In the genomic region with DNA sequence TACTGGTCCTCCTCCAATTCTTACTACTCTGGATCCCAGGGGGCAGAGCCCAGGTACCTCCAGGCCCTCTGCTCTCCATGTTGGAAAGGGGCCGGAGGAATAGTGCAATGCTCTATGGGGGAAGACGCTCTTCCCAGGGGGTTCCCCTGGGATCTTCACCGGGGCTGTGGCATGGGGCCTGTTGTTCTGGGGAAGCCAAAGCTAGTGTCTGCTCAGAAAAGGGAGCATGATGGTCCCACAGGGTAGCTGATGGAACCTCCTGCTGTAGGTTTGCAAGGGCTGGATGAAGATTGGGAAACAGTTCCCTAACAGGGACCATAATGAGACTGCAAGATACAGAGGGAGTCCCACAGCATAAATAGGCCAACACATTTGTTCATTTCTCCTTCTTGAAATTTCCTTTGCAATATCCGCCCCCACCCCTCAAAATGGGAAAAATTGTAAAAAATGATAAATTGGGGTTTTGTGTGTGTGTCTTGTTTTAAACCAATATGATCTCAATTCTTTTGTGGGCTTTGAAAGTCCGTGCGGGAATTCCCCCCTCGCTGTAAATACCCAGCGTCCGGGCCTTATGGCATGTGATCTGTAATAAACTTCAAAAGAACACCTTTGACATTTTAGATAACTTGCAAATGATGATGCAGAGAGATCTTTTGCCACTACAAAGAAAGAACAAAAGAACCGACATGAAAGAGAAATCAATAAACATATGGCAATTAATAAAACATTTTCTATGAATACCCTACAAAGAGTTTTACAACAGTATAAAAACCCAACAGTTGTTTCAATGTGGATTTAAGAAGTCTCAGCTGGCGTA, we compare ENCODE assay signal across 17 cellular contexts.
A peak's percentile ranks its signal among the peaks of the same experiment; 100 is the strongest.
DNase-seq lines count a peak whose midpoint lies in the region; TF ChIP-seq lines count a peak whose summit lies in the region.
"Had no signal": no experiment of that assay in that cellular context is flagged by ENCODE, and none has a peak within 500 bp of the region (broad histone marks: within the 10 kb centered on the region; RNA-seq: fewer than 3 reads in every experiment).

No MANE protein-coding gene starts in this region.

- H3K4me3 Mint-ChIP-seq in Caco-2 (ENCODE audit: unreplicated experiment) = peak overlapping the region; percentile 28
- H3K4me3 Mint-ChIP-seq: CD4-positive, CD25-positive, alpha-beta regulatory T cell; CD8-positive, alpha-beta memory T cell; GM23338 had no signal

- TF ChIP-seq CTCF in Caco-2 (IDR thresholded peaks at IDR 0.05; ENCODE audit: insufficient read depth in 1 of 2, low read depth in 1 of 2, low read length in 1 of 2, severe bottlenecking in 1 of 2, unreplicated experiment in 1 of 2) = no peak
- no peak for TF ChIP-seq CTCF in esophagus muscularis mucosa (IDR thresholded peaks at IDR 0.05)
- no peak for TF ChIP-seq CTCF in sigmoid colon (IDR thresholded peaks at IDR 0.05)
- TF ChIP-seq CTCF in MM.1S (IDR thresholded peaks at IDR 0.05; ENCODE audit: low read length) = no peak

- peaks cover 6% of the 10 kb centered on the region for H3K36me3 Mint-ChIP-seq in Caco-2 (ENCODE audit: insufficient read depth, unreplicated experiment)
- H3K36me3 Mint-ChIP-seq: CD4-positive, CD25-positive, alpha-beta regulatory T cell; CD8-positive, alpha-beta memory T cell had no signal

- peaks cover 29% of the 10 kb centered on the region for H3K4me1 Mint-ChIP-seq in Caco-2 (ENCODE audit: low read depth, unreplicated experiment)
- H3K4me1 Mint-ChIP-seq: CD4-positive, CD25-positive, alpha-beta regulatory T cell; CD8-positive, alpha-beta memory T cell; GM23338 had no signal

- H3K27me3 Mint-ChIP-seq in Caco-2 (ENCODE audit: insufficient read depth, unreplicated experiment) = no peaks in the 10 kb centered on the region
- H3K27me3 Mint-ChIP-seq: CD4-positive, CD25-positive, alpha-beta regulatory T cell had no signal

- TF ChIP-seq POLR2A in esophagus muscularis mucosa (IDR thresholded peaks at IDR 0.05; ENCODE audit: low read depth) = no peak
- TF ChIP-seq POLR2A in sigmoid colon (IDR thresholded peaks at IDR 0.05) = no peak

- no peak overlapping the region for H3K4me2 ChIP-seq in MM.1S (ENCODE audit: low read depth, low read length)
- H3K4me2 ChIP-seq: GM23338 had no signal

- 84% methylated on average over 11 of the region's 11 CpGs for WGBS in esophagus muscularis mucosa
- WGBS in sigmoid colon, 2 donors = 44 to 76% methylated on average over 11 of the region's 11 CpGs

- no peak overlapping the region for H3K27ac ChIP-seq in esophagus muscularis mucosa (replicated peaks in 1 of 4)
- H3K27ac ChIP-seq in sigmoid colon = no peak overlapping the region
- H3K27ac ChIP-seq in MM.1S (ENCODE audit: low read length) = no peak overlapping the region
- H3K27ac ChIP-seq: HL-60 had no signal

- H3K9me2 ChIP-seq in MM.1S (replicated peaks; ENCODE audit: insufficient read depth, low read length) = no peaks in the 10 kb centered on the region

- no TSS peak for BruUV-seq in Caco-2 (replicated peaks; lab: Mats Ljungman, UMichigan)

- H3F3A ChIP-seq in MM.1S (ENCODE audit: insufficient read depth, low read length) = no peaks in the 10 kb centered on the region

- peak overlapping the region; percentile 79 for H3K27ac Mint-ChIP-seq in Caco-2 (ENCODE audit: unreplicated experiment)
- H3K27ac Mint-ChIP-seq: CD8-positive, alpha-beta memory T cell; GM23338 had no signal

- POLR2A ChIA-PET in Caco-2 (lab: Charles Lee) = no interaction called here

- H3K36me3 ChIP-seq in Caco-2 (ENCODE audit: control insufficient read depth, insufficient read depth, low read length) (no peaks in the 10 kb centered on the region), esophagus muscularis mucosa (no peaks in the 10 kb centered on the region), sigmoid colon (no peaks in the 10 kb centered on the region), MM.1S (replicated peaks; ENCODE audit: insufficient read depth, low read length) (no peaks in the 10 kb centered on the region)
- H3K36me3 ChIP-seq: BE2C had no signal

- TF ChIP-seq EP300 in esophagus muscularis mucosa (IDR thresholded peaks at IDR 0.05) (no peak), sigmoid colon (IDR thresholded peaks at IDR 0.05) (no peak)

- no peaks in the 10 kb centered on the region for H3K9me3 Mint-ChIP-seq in Caco-2 (ENCODE audit: unreplicated experiment)
- H3K9me3 Mint-ChIP-seq: CD4-positive, CD25-positive, alpha-beta regulatory T cell; CD8-positive, alpha-beta memory T cell; GM23338 had no signal

- DNase-seq in Caco-2 (peak; percentile 71 to 74), SW480 (ENCODE audit: low spot score) (peak; percentile 93), esophagus muscularis mucosa (ENCODE audit: extremely low spot score) (peak; percentile 66), sigmoid colon (peak; percentile 22), SHP77 (lab: John Stamatoyannopoulos, UW) (no peak), MM.1S (no peak), MV-4-11 (lab: John Stamatoyannopoulos, UW) (no peak)
- DNase-seq: ACHN; BE2C; C1 segment of cervical spinal cord; CD4-positive, CD25-positive, alpha-beta regulatory T cell; CD8-positive, alpha-beta memory T cell; DMS79 treated with DMSO at 0.1 percent for 48 hours; GF-D8; HCEC 1CT had no signal

- no peaks in the 10 kb centered on the region for H3K9me3 ChIP-seq in Caco-2
- no peaks in the 10 kb centered on the region for H3K9me3 ChIP-seq in esophagus muscularis mucosa
- no peaks in the 10 kb centered on the region for H3K9me3 ChIP-seq in sigmoid colon
- H3K9me3 ChIP-seq in MM.1S (replicated peaks; ENCODE audit: insufficient read depth, low read length) = no peaks in the 10 kb centered on the region
- H3K9me3 ChIP-seq: BE2C had no signal

- H3K9ac ChIP-seq in MM.1S (ENCODE audit: low read length) = no peak overlapping the region

- H3K4me3 ChIP-seq in Caco-2 (ENCODE audit: low read depth, low read length) (no peak overlapping the region), esophagus muscularis mucosa (no peak overlapping the region), sigmoid colon (no peak overlapping the region), MM.1S (ENCODE audit: low read length) (no peak overlapping the region)
- H3K4me3 ChIP-seq: GM23338 had no signal

- intact Hi-C loops in Caco-2 (cut with micrococcal nuclease; ENCODE audit: unreplicated experiment) (loop anchor here (5.0 kb wide), 2 partner anchors 62 to 118 kb away; no protein-coding TSS in a partner anchor), esophagus muscularis mucosa (cut with DNase I) (no loop called here), sigmoid colon (cut with DNase I) (no loop called here)

- CTCF ChIA-PET in Caco-2 (lab: Charles Lee) = interaction anchor here (0.9 kb wide), 2 partner anchors 10 to 212 kb away, joined by 3 read pairs; no protein-coding TSS in a partner anchor

- no peaks in the 10 kb centered on the region for H4K20me1 ChIP-seq in MM.1S (ENCODE audit: insufficient read depth, low read length)

- H3K79me2 ChIP-seq in MM.1S (ENCODE audit: low read length) = no peaks in the 10 kb centered on the region

- H2AFZ ChIP-seq in MM.1S (ENCODE audit: low read length) = no peak overlapping the region
- H2AFZ ChIP-seq: GM23338 had no signal

- H3K27me3 ChIP-seq in Caco-2 (replicated peaks; ENCODE audit: control insufficient read depth, insufficient read depth, low read length) = no peaks in the 10 kb centered on the region
- H3K27me3 ChIP-seq in esophagus muscularis mucosa = peaks cover 0 to 37% (median 0%) of the 10 kb centered on the region in 4 donors
- peaks cover 0 to 4% (median 0%) of the 10 kb centered on the region in 3 donors for H3K27me3 ChIP-seq in sigmoid colon
- H3K27me3 ChIP-seq in MM.1S (replicated peaks; ENCODE audit: insufficient read depth, low read length) = no peaks in the 10 kb centered on the region
- H3K27me3 ChIP-seq: BE2C had no signal

- H3K4me1 ChIP-seq in Caco-2 = peaks cover 38% of the 10 kb centered on the region
- no peaks in the 10 kb centered on the region for H3K4me1 ChIP-seq in esophagus muscularis mucosa
- no peaks in the 10 kb centered on the region for H3K4me1 ChIP-seq in sigmoid colon
- H3K4me1 ChIP-seq in MM.1S (ENCODE audit: low read length) = no peaks in the 10 kb centered on the region
- H3K4me1 ChIP-seq: BE2C had no signal

Comparison
In these comparisons a context has a peak if more than half of its experiments do, and no peak if none do; other contexts are left out.
1. DNase-seq: peak in Caco-2 (2 of 2), SW480 (single experiment), esophagus muscularis mucosa (single experiment) and sigmoid colon (single experiment); none in SHP77 (0 of 2), MM.1S (single experiment) and MV-4-11 (single experiment).